Comparison of ENCODE assay signal across 1 cellular context in genomic region chr13:113548171-113548641, GRCh38.
TF ChIP-seq lines count a peak whose summit lies in the region.

No MANE protein-coding gene starts in this region.

TF ChIP-seq in GM23338, 12 proteins besides CTCF, POLR2A, EP300 and RAD21 (continued from another document):
- TF ChIP-seq, protein P1, sequence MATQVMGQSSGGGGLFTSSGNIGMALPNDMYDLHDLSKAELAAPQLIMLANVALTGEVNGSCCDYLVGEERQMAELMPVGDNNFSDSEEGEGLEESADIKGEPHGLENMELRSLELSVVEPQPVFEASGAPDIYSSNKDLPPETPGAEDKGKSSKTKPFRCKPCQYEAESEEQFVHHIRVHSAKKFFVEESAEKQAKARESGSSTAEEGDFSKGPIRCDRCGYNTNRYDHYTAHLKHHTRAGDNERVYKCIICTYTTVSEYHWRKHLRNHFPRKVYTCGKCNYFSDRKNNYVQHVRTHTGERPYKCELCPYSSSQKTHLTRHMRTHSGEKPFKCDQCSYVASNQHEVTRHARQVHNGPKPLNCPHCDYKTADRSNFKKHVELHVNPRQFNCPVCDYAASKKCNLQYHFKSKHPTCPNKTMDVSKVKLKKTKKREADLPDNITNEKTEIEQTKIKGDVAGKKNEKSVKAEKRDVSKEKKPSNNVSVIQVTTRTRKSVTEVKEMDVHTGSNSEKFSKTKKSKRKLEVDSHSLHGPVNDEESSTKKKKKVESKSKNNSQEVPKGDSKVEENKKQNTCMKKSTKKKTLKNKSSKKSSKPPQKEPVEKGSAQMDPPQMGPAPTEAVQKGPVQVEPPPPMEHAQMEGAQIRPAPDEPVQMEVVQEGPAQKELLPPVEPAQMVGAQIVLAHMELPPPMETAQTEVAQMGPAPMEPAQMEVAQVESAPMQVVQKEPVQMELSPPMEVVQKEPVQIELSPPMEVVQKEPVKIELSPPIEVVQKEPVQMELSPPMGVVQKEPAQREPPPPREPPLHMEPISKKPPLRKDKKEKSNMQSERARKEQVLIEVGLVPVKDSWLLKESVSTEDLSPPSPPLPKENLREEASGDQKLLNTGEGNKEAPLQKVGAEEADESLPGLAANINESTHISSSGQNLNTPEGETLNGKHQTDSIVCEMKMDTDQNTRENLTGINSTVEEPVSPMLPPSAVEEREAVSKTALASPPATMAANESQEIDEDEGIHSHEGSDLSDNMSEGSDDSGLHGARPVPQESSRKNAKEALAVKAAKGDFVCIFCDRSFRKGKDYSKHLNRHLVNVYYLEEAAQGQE (IDR thresholded peaks at IDR 0.05; ENCODE audit: unreplicated experiment): no peak
